8 cellular contexts compared by ENCODE assay signal in genomic region chr2:102618452-102619413, GRCh38.
DNase-seq lines count a peak whose midpoint lies in the region; ATAC-seq and TF ChIP-seq lines count a peak whose summit lies in the region.

No MANE protein-coding gene starts in this region.

- ATAC-seq in HG03439 (IDR thresholded peaks at IDR 0.05; ENCODE audit: unreplicated experiment) (no peak), HG03460 (IDR thresholded peaks at IDR 0.05; ENCODE audit: unreplicated experiment) (no peak), GM18861 (IDR thresholded peaks at IDR 0.05; ENCODE audit: unreplicated experiment) (no peak)

- H3K9ac ChIP-seq in adipocyte (ENCODE audit: low read length), result no peak overlapping the region

- H3K4me3 ChIP-seq in HFF-Myc (replicated peaks; ENCODE audit: low read depth, low read length), result peak overlapping the region; percentile 26
- peak overlapping the region; percentile 77 for H3K4me3 ChIP-seq in adipocyte (ENCODE audit: low read length)

- H3K9me3 ChIP-seq in adipocyte (ENCODE audit: control insufficient read depth, low read length), result no peaks in the 10 kb centered on the region

- no peak for TF ChIP-seq CTCF in HFF-Myc (IDR thresholded peaks at IDR 0.05; ENCODE audit: low read depth, low read length, missing control alignments)

- H3K4me1 ChIP-seq in adipocyte (ENCODE audit: control insufficient read depth, insufficient read depth, low read length), result peaks cover 11% of the 10 kb centered on the region

- no peaks in the 10 kb centered on the region for H3K36me3 ChIP-seq in adipocyte (ENCODE audit: control insufficient read depth, insufficient read depth, low read length, severe bottlenecking)

- DNase-seq in AG20443 (ENCODE audit: low spot score) (peak; percentile 21), HFF-Myc (ENCODE audit: extremely low read depth, low read depth) (no peak), adipocyte (ENCODE audit: low read depth) (peak; percentile 31), iris pigment epithelial cell (ENCODE audit: low read depth) (peak; percentile 18)
- peak; percentile 22 for DNase-seq in stimulated activated CD4-positive, alpha-beta T cell treated with anti-CD3 and anti-CD28 coated beads, Interleukin-12 subunit alpha, Interleukin-12 subunit beta, amount 100 ng/mL, for 4 hours

- H3K27me3 ChIP-seq in adipocyte (replicated peaks; ENCODE audit: control insufficient read depth, insufficient read depth, low read length), result peaks cover 67% of the 10 kb centered on the region
